ENCODE assay signal across 2 cellular contexts in the genomic region with DNA sequence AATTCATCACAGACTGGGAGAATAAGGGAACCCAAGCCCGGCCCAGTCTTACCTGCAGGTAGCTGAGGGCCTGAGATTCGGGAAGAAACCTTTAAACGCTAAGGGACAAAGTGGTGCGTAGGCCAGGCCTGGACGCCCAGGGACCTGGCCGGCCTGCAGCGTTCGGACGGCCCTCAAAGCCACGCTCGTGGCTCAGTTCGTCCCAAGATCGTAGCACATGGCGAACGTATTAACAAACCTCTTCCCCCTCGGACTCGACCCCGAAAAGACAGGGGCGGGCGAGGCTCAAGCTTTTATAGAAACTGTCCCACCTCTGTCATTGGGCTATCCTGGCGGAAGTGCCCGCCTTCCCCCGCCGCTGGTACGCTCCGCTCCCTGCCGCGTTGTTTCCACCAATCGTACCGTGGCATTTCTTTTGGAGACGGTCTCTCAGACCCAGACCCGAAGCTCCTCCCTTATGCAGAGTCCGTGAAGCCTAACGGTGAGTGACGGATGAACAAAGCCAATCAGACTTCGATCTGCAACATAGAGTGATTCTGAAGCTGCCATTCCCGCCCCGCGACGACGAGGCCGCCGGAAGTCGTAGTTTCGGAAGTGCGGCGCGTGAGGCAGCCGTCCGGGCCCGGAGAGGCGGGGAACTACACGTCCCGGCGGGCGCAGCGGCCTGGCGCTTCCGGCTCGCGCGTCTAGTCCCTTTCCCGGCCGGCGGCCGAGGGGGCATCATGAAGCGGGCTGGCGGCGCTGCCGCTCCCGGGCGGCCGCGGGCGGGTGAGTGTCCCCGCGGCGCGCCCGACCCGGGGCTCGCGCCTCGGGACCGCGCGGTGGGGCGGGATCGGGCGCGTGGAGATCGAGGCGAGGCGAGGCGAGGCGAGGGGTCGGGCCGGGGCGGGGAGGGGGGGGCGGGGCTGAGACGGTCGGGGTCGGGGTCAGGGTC.
TF ChIP-seq lines count a peak whose summit lies in the region.

A gene (plus strand): TSS at position 692 of the 934 bp plus-strand sequence. CDS start 8,139 bp downstream, outside the sequence.

TF ChIP-seq in IMR-90, 13 proteins besides CTCF, POLR2A, EP300 and RAD21:
- TF ChIP-seq MXI1 (IDR thresholded peaks at IDR 0.05; ENCODE audit: borderline replicate concordance, low read depth, low read length) = peak; percentile 95
- no peak for TF ChIP-seq CEBPB (IDR thresholded peaks at IDR 0.05; ENCODE audit: low read depth, low read length)
- peak; percentile 97 for TF ChIP-seq CHD1 (IDR thresholded peaks at IDR 0.05; ENCODE audit: low read depth, low read length)
- no peak for TF ChIP-seq RCOR1 (IDR thresholded peaks at IDR 0.05; ENCODE audit: insufficient replicate concordance, low read length)
- no peak for TF ChIP-seq NFE2L2 (IDR thresholded peaks at IDR 0.05; ENCODE audit: low read depth, low read length)
- no peak for TF ChIP-seq MAFK (IDR thresholded peaks at IDR 0.05; ENCODE audit: low read depth, low read length)
- no peak for TF ChIP-seq RFX5 (IDR thresholded peaks at IDR 0.05; ENCODE audit: low read depth, low read length)
- peak; percentile 76 for TF ChIP-seq BHLHE40 (IDR thresholded peaks at IDR 0.05; ENCODE audit: low read depth, low read length)
- TF ChIP-seq, protein P1, sequence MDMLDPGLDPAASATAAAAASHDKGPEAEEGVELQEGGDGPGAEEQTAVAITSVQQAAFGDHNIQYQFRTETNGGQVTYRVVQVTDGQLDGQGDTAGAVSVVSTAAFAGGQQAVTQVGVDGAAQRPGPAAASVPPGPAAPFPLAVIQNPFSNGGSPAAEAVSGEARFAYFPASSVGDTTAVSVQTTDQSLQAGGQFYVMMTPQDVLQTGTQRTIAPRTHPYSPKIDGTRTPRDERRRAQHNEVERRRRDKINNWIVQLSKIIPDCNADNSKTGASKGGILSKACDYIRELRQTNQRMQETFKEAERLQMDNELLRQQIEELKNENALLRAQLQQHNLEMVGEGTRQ (IDR thresholded peaks at IDR 0.05; ENCODE audit: low read depth, low read length) = peak; percentile 68
- TF ChIP-seq FOS (IDR thresholded peaks at IDR 0.05; ENCODE audit: low read depth, low read length) = 0 out of 2 replicates have a peak, but pooled peaks have one; percentile 13
- TF ChIP-seq SMC3 (IDR thresholded peaks at IDR 0.05; ENCODE audit: low read depth, low read length) = no peak
- TF ChIP-seq, protein P2, sequence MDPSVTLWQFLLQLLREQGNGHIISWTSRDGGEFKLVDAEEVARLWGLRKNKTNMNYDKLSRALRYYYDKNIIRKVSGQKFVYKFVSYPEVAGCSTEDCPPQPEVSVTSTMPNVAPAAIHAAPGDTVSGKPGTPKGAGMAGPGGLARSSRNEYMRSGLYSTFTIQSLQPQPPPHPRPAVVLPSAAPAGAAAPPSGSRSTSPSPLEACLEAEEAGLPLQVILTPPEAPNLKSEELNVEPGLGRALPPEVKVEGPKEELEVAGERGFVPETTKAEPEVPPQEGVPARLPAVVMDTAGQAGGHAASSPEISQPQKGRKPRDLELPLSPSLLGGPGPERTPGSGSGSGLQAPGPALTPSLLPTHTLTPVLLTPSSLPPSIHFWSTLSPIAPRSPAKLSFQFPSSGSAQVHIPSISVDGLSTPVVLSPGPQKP (IDR thresholded peaks at IDR 0.05; ENCODE audit: borderline replicate concordance, low read depth, low read length) = 0 out of 2 replicates have a peak, but pooled peaks have one; percentile 57
- peak; percentile 81; the same call in 1 of the 2 replicates for TF ChIP-seq MAZ (IDR thresholded peaks at IDR 0.05; ENCODE audit: borderline replicate concordance, low read depth, low read length)
TF ChIP-seq in IMR-90: peak in this region for 7.

TF ChIP-seq in endothelial cell of umbilical vein, 7 proteins besides CTCF, POLR2A, EP300 and RAD21:
- no peak for TF ChIP-seq FOS (IDR thresholded peaks at IDR 0.05; ENCODE audit: borderline replicate concordance, insufficient read depth, low read length)
- no peak for TF ChIP-seq JUN (IDR thresholded peaks at IDR 0.05; ENCODE audit: borderline replicate concordance, insufficient read depth, insufficient read length, low read depth)
- no peak for TF ChIP-seq EZH2 (IDR thresholded peaks at IDR 0.05; ENCODE audit: borderline replicate concordance, low read depth, low read length, severe bottlenecking)
- peak; percentile 88 for TF ChIP-seq MYC (IDR thresholded peaks at IDR 0.05; ENCODE audit: low read depth, low read length)
- no peak for TF ChIP-seq GATA2 (IDR thresholded peaks at IDR 0.05; ENCODE audit: insufficient read depth, insufficient read length, low read depth, low read length)
- TF ChIP-seq POLR2AphosphoS5 (IDR thresholded peaks at IDR 0.05; ENCODE audit: insufficient read depth, low read depth, low read length) = peak; percentile 100
- TF ChIP-seq, protein P3, sequence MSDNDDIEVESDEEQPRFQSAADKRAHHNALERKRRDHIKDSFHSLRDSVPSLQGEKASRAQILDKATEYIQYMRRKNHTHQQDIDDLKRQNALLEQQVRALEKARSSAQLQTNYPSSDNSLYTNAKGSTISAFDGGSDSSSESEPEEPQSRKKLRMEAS (IDR thresholded peaks at IDR 0.05; ENCODE audit: insufficient read depth, insufficient read length) = peak; percentile 52
